In genomic region chr16:81779540-81780320, GRCh38 we compare ENCODE assay signal across 8 cellular contexts. TPM values are rescaled to one million over a fixed set of nuclear protein-coding genes. Genes with fewer than 3 reads are reported as not detected.
DNase-seq lines count a peak whose midpoint lies in the region; ATAC-seq and TF ChIP-seq lines count a peak whose summit lies in the region.

No MANE protein-coding gene starts in this region.

- TF ChIP-seq CTCF in fibroblast of lung (conservative IDR thresholded peaks at IDR 0.05 in 1 of 2, IDR thresholded peaks at IDR 0.05 in 1 of 2; ENCODE audit: low read depth in 1 of 2, low read length in 2 of 2) (no peak), omental fat pad (IDR thresholded peaks at IDR 0.05) (no peak)

- ATAC-seq in GM18858 (IDR thresholded peaks at IDR 0.05; ENCODE audit: unreplicated experiment): peak; percentile 2
- peak; percentile 15 for ATAC-seq in HG02870 (IDR thresholded peaks at IDR 0.05; ENCODE audit: unreplicated experiment)
- peak; percentile 25 for ATAC-seq in omental fat pad (ENCODE audit: low FRiP score)
- ATAC-seq in GM18909 (IDR thresholded peaks at IDR 0.05; ENCODE audit: poor library complexity, unreplicated experiment): no peak

- H2AFZ ChIP-seq in fibroblast of lung (ENCODE audit: low read length): peak overlapping the region; percentile 39

- H3K9me3 ChIP-seq in fibroblast of lung (ENCODE audit: control insufficient read depth, insufficient read depth, low read depth, low read length): no peaks in the 10 kb centered on the region

- no peaks in the 10 kb centered on the region for H4K20me1 ChIP-seq in fibroblast of lung (ENCODE audit: control insufficient read depth, extremely low read depth, insufficient read depth, low read length)

- H3K27ac ChIP-seq in fibroblast of lung (ENCODE audit: insufficient read depth, low read length): no peak overlapping the region

- DNase-seq in SW480 (ENCODE audit: low spot score) (peak; percentile 22), fibroblast of lung (ENCODE audit: low read depth in 2 of 2) (peak in 1 of 2 donors; percentile 8), omental fat pad (ENCODE audit: low spot score) (no peak), anterior cingulate cortex (lab: John Stamatoyannopoulos, UW) (no peak)
- DNase-seq in activated CD4-positive, CD25-positive, alpha-beta regulatory T cell (lab: John Stamatoyannopoulos, UW): no peak

- no peak overlapping the region for H3K9ac ChIP-seq in fibroblast of lung (ENCODE audit: insufficient read depth, low read length)

- H3K79me2 ChIP-seq in fibroblast of lung (ENCODE audit: control insufficient read depth, insufficient read depth, low read length): no peaks in the 10 kb centered on the region

- H3K4me2 ChIP-seq in fibroblast of lung (ENCODE audit: extremely low read depth, insufficient read depth, low read length): peak overlapping the region; percentile 75

- H3K27me3 ChIP-seq in fibroblast of lung (ENCODE audit: control insufficient read depth, insufficient read depth, low read length): peaks cover 11% of the 10 kb centered on the region

- no peaks in the 10 kb centered on the region for H3K36me3 ChIP-seq in fibroblast of lung (ENCODE audit: control insufficient read depth, insufficient read depth, low read length)

- peak overlapping the region; percentile 13 to 33 (median 24) for H3K4me3 ChIP-seq in fibroblast of lung (replicated peaks in 1 of 4; ENCODE audit: control extremely low read depth in 1 of 4, insufficient read depth in 1 of 4, low read depth in 3 of 4, low read length in 4 of 4)

- H3K4me1 ChIP-seq in fibroblast of lung (ENCODE audit: control insufficient read depth, extremely low read depth, insufficient read depth, low read length): no peaks in the 10 kb centered on the region

RNA-seq across cellular contexts. Expression of gene PLCG2, which starts 0.6 kb away (rescaled TPM):
- total RNA-seq in fibroblast of lung: 0.66 and 0.77 TPM in 2 replicates
- 0.27 and 0.53 TPM in 2 replicates for polyA plus RNA-seq in fibroblast of lung
- polyA plus RNA-seq in fibroblast of lung (2012): 0.33 and 0.35 TPM in 2 replicates
- polyA minus RNA-seq in fibroblast of lung (ENCODE audit: low replicate concordance): 0.96 TPM in 1 of 2 replicates, not detected in the other
- 10 to 100 TPM in 3 of 4 donors, 1 to 10 TPM in 1; 8.3 to 59.6 (median 19.9) TPM for total RNA-seq in omental fat pad
